In genomic region chr11:124214027-124214426, GRCh38 we compare ENCODE assay signal across 32 cellular contexts. TPM values are rescaled to one million over a fixed set of nuclear protein-coding genes. Genes with fewer than 3 reads are reported as not detected.
"Had no signal": no experiment of that assay in that cellular context is flagged by ENCODE, and none has a peak within 500 bp of the region (broad histone marks: within the 10 kb centered on the region; RNA-seq: fewer than 3 reads in every experiment).

No MANE protein-coding gene starts in this region.

- H3K27ac ChIP-seq: stomach, suprapubic skin, testis, thoracic aorta, thyroid gland, tibial artery, tibial nerve, transverse colon, upper lobe of left lung, upper lobe of right lung, uterus, vagina had no signal

- FAIRE-seq: urothelium cell line had no signal

- DNase-seq: stimulated activated CD4-positive, alpha-beta T cell treated with anti-CD3 and anti-CD28 coated beads, Interleukin-2, amount 100 ng/mL, for 48 hours; stimulated activated CD4-positive, alpha-beta T cell treated with anti-CD3 and anti-CD28 coated beads, Interleukin-4, amount 100 ng/mL, for 1 hour; stimulated activated CD4-positive, alpha-beta T cell treated with anti-CD3 and anti-CD28 coated beads, Interleukin-4, amount 100 ng/mL, for 24 hours; stimulated activated CD4-positive, alpha-beta T cell treated with anti-CD3 and anti-CD28 coated beads, Interleukin-4, amount 100 ng/mL, for 4 hours; stimulated activated CD8-positive, alpha-beta memory T cell treated with anti-CD3 and anti-CD28 coated beads, Interleukin-4, amount 100 ng/mL, for 48 hours; stimulated activated naive B cell treated with anti-CD40 and anti-IgM and Interleukin-4, amounts not matched to agents 10 μg/mL and 1 μg/mL and 100 μg/mL, for 72 hours; stimulated activated naive CD4-positive, alpha-beta T cell; stimulated activated naive CD4-positive, alpha-beta T cell treated with Interleukin-2 at 50 U/mL for 16 hours; stimulated activated naive CD8-positive, alpha-beta T cell treated with anti-CD3 and anti-CD28 coated beads, Interleukin-15, amount 100 ng/mL, for 72 hours; stimulated activated naive CD8-positive, alpha-beta T cell treated with anti-CD3 and anti-CD28 coated beads, Interleukin-15, Interleukin-2, amounts not matched to agents 100 U/mL and 50 U/mL, for 24 hours; stomach; substantia nigra; testis; thyroid gland; tibial artery; transverse colon; trophoblast cell; upper lobe of left lung; upper lobe of right lung; uterus had no signal

- H3K36me3 ChIP-seq: stomach, suprapubic skin, thoracic aorta, thyroid gland, tibial artery, tibial nerve, transverse colon, upper lobe of left lung, upper lobe of right lung, uterus, vagina had no signal

- H3K9me3 ChIP-seq: stomach, suprapubic skin, testis, thoracic aorta, thyroid gland, tibial artery, tibial nerve, transverse colon, upper lobe of left lung, upper lobe of right lung, vagina had no signal

- ATAC-seq: stimulated activated effector memory CD8-positive, alpha-beta T cell treated with anti-CD3 and anti-CD28 coated beads, Interleukin-12 subunit alpha, Interleukin-12 subunit beta, amount 100 ng/mL, for 72 hours; stimulated activated memory B cell treated with anti-CD40 and anti-IgM and Interleukin-4, amounts not matched to agents 10 μg/mL and 1 μg/mL and 100 μg/mL, for 72 hours; stimulated activated naive B cell treated with anti-CD40 and anti-IgM and Interleukin-4, amounts not matched to agents 10 μg/mL and 1 μg/mL and 100 μg/mL, for 72 hours; stimulated activated naive CD8-positive, alpha-beta T cell treated with anti-CD3 and anti-CD28 coated beads, Interleukin-15, Interleukin-2, amounts not matched to agents 100 U/mL and 50 U/mL, for 24 hours; upper lobe of right lung had no signal

- H3K27me3 ChIP-seq: suprapubic skin, testis, thyroid gland, tibial artery, tibial nerve, transverse colon, upper lobe of left lung, upper lobe of right lung, uterus, vagina had no signal

- H3K4me1 ChIP-seq: stomach, suprapubic skin, testis, thyroid gland, tibial artery, tibial nerve, transverse colon, upper lobe of left lung, upper lobe of right lung, uterus, vagina had no signal

- H3K4me3 ChIP-seq: stomach, suprapubic skin, testis, thoracic aorta, thyroid gland, tibial artery, tibial nerve, transverse colon, upper lobe of left lung, upper lobe of right lung, uterus, vagina had no signal

RNA-seq across cellular contexts. Expression of gene OR8G1, which starts 26.9 kb away (rescaled TPM):
- total RNA-seq: stomach, subcutaneous adipose tissue, suprapubic skin, temporal lobe, thoracic aorta, thyroid gland, tibial nerve, upper lobe of left lung, upper lobe of right lung, ureter, urinary bladder, uterus, vagina had no signal
- polyA plus RNA-seq: stomach, thymus, urinary bladder had no signal

RNA-seq across cellular contexts. Expression of gene OR10D3, which starts 30.9 kb away (rescaled TPM):
- total RNA-seq: stomach, subcutaneous adipose tissue, suprapubic skin, temporal lobe, thoracic aorta, thyroid gland, tibial nerve, transverse colon, upper lobe of left lung, upper lobe of right lung, ureter, urinary bladder, uterus, vagina had no signal
- polyA plus RNA-seq: stomach, thymus, urinary bladder had no signal

RNA-seq across cellular contexts. Expression of gene OR8G5, which starts 42.1 kb away (rescaled TPM):
- total RNA-seq: stomach, suprapubic skin, temporal lobe, thoracic aorta, thyroid gland, tibial nerve, ureter, urinary bladder, uterus, vagina had no signal
- polyA plus RNA-seq: stomach, urinary bladder had no signal
